In genomic region chr2:234259440-234259839, GRCh38 we compare ENCODE assay signal across 22 cellular contexts.
DNase-seq lines count a peak whose midpoint lies in the region; ATAC-seq, FAIRE-seq and TF ChIP-seq lines count a peak whose summit lies in the region.
"Had no signal": no experiment of that assay in that cellular context is flagged by ENCODE, and none has a peak within 500 bp of the region (broad histone marks: within the 10 kb centered on the region; RNA-seq: fewer than 3 reads in every experiment).

No MANE protein-coding gene starts in this region.

- FAIRE-seq in RCC 7860 (lab: Jason Lieb, UNC) = peak; percentile 30
- FAIRE-seq: G401.6, HTR-8/SVneo had no signal

- H3K4me1 ChIP-seq in osteoblast (ENCODE audit: insufficient read depth, low read length) = peaks cover 17% of the 10 kb centered on the region

- ATAC-seq in effector memory CD8-positive, alpha-beta T cell (replicated peaks) = no peak
- no peak for ATAC-seq in HG02678 (IDR thresholded peaks at IDR 0.05; ENCODE audit: unreplicated experiment)
- ATAC-seq in GM19324 (IDR thresholded peaks at IDR 0.05; ENCODE audit: low FRiP score, unreplicated experiment) = no peak

- no peak overlapping the region for H3K4me3 ChIP-seq in osteoblast (ENCODE audit: insufficient read depth, low read length)

- TF ChIP-seq CTCF in HFFc6 (IDR thresholded peaks at IDR 0.05) (no peak), osteoblast (IDR thresholded peaks at IDR 0.05; ENCODE audit: extremely low read depth, low read depth, low read length) (no peak), glutamatergic neuron (IDR thresholded peaks at IDR 0.05; ENCODE audit: partially characterized antibody, unreplicated experiment) (no peak)

- H3K36me3 ChIP-seq in osteoblast (ENCODE audit: insufficient read depth, low read length) = no peaks in the 10 kb centered on the region
- H3K36me3 ChIP-seq: BE2C had no signal

- no peaks in the 10 kb centered on the region for H4K20me1 ChIP-seq in osteoblast (ENCODE audit: insufficient read depth, low read length)

- H3K4me1 Mint-ChIP-seq in HFFc6 (ENCODE audit: low read depth) (peaks cover 45% of the 10 kb centered on the region), glutamatergic neuron (ENCODE audit: low read depth, unreplicated experiment) (no peaks in the 10 kb centered on the region)
- peaks cover 5 to 18% of the 10 kb centered on the region in 2 donors for H3K4me1 Mint-ChIP-seq in effector memory CD8-positive, alpha-beta T cell (ENCODE audit: low read depth in 2 of 2)

- H3K27me3 Mint-ChIP-seq in HFFc6 (ENCODE audit: insufficient read depth) (no peaks in the 10 kb centered on the region; the same call in none of the 2 replicates), glutamatergic neuron (ENCODE audit: unreplicated experiment) (peaks cover 4% of the 10 kb centered on the region)
- H3K27me3 Mint-ChIP-seq in effector memory CD8-positive, alpha-beta T cell = no peaks in the 10 kb centered on the region

- no peaks in the 10 kb centered on the region for H3K79me2 ChIP-seq in osteoblast (ENCODE audit: insufficient read depth, low read length)

- no peaks in the 10 kb centered on the region for H3K9me3 ChIP-seq in osteoblast (ENCODE audit: low read depth, low read length)
- H3K9me3 ChIP-seq: BE2C had no signal

- H3K36me3 Mint-ChIP-seq in HFFc6 (ENCODE audit: low read depth) (no peaks in the 10 kb centered on the region; the same call in 1 of the 2 replicates), glutamatergic neuron (ENCODE audit: unreplicated experiment) (no peaks in the 10 kb centered on the region)
- H3K36me3 Mint-ChIP-seq in effector memory CD8-positive, alpha-beta T cell (ENCODE audit: insufficient read depth) = peaks cover 3% of the 10 kb centered on the region
- H3K36me3 Mint-ChIP-seq: CD4-positive, CD25-positive, alpha-beta regulatory T cell had no signal

- no peak overlapping the region for H3K4me2 ChIP-seq in osteoblast (ENCODE audit: insufficient read depth, low read length)

- H3K9me3 Mint-ChIP-seq in HFFc6 (no peaks in the 10 kb centered on the region), glutamatergic neuron (ENCODE audit: unreplicated experiment) (peaks cover 2% of the 10 kb centered on the region)
- H3K9me3 Mint-ChIP-seq in effector memory CD8-positive, alpha-beta T cell = no peaks in the 10 kb centered on the region

- no peak overlapping the region for H2AFZ ChIP-seq in osteoblast (ENCODE audit: low read length)

- H3K27me3 ChIP-seq in osteoblast (ENCODE audit: insufficient read depth, low read length) = no peaks in the 10 kb centered on the region
- H3K27me3 ChIP-seq: BE2C had no signal

- no peak overlapping the region for H3K4me3 Mint-ChIP-seq in HFFc6
- no peak overlapping the region for H3K4me3 Mint-ChIP-seq in effector memory CD8-positive, alpha-beta T cell
- no peak overlapping the region for H3K4me3 Mint-ChIP-seq in glutamatergic neuron (ENCODE audit: unreplicated experiment)
- H3K4me3 Mint-ChIP-seq: CD4-positive, CD25-positive, alpha-beta regulatory T cell had no signal

- DNase-seq in HFFc6 (no peak), RCC 7860 (ENCODE audit: low spot score) (no peak), osteoblast (ENCODE audit: insufficient read length, low spot score, missing footprints) (peak; percentile 72), glutamatergic neuron (no peak)
- no peak for DNase-seq in effector memory CD8-positive, alpha-beta T cell
- DNase-seq: BE2C; CD4-positive, CD25-positive, alpha-beta regulatory T cell; COR-L47; DMS 273 treated with DMSO at 0.1 percent for 48 hours; DND-41; H7; Kasumi-1; NCI-H1105; NCI-H2081 treated with DMSO at 0.1 percent for 48 hours; NCI-H446 treated with DMSO at 0.1 percent for 48 hours; NCI-H748 treated with DMSO at 0.1 percent for 48 hours; OCI-M1; SW 1271 had no signal

- H3K27ac ChIP-seq in osteoblast (ENCODE audit: low read depth, low read length) = peak overlapping the region; percentile 18

- H3K27ac Mint-ChIP-seq in HFFc6 (peak overlapping the region; percentile 46), glutamatergic neuron (ENCODE audit: unreplicated experiment) (no peak overlapping the region)
- H3K27ac Mint-ChIP-seq in effector memory CD8-positive, alpha-beta T cell = peak overlapping the region; percentile 74 to 82
- H3K27ac Mint-ChIP-seq: CD4-positive, CD25-positive, alpha-beta regulatory T cell had no signal
